ENCODE assay signal across 8 cellular contexts in genomic region chr2:118013221-118013723, GRCh38. TPM values are rescaled to one million over a fixed set of nuclear protein-coding genes. Genes with fewer than 3 reads are reported as not detected.
DNase-seq lines count a peak whose midpoint lies in the region; ATAC-seq and TF ChIP-seq lines count a peak whose summit lies in the region.

No MANE protein-coding gene starts in this region.

- peak overlapping the region; percentile 79 for H3K27ac Mint-ChIP-seq in activated T-cell treated with anti-CD3 and anti-CD28 coated beads, Interleukin-2, amount 50 U/mL, for 24 hours
- peak overlapping the region; percentile 88 to 99 (median 94) for H3K27ac Mint-ChIP-seq in naive B cell

- no peaks in the 10 kb centered on the region for H3K9me3 ChIP-seq in transverse colon

- H3K9me3 Mint-ChIP-seq in activated T-cell treated with anti-CD3 and anti-CD28 coated beads, Interleukin-2, amount 50 U/mL, for 24 hours = no peaks in the 10 kb centered on the region
- no peaks in the 10 kb centered on the region for H3K9me3 Mint-ChIP-seq in naive B cell

- H3K36me3 Mint-ChIP-seq in activated T-cell treated with anti-CD3 and anti-CD28 coated beads, Interleukin-2, amount 50 U/mL, for 24 hours (ENCODE audit: low read depth) = peaks cover 30% of the 10 kb centered on the region
- H3K36me3 Mint-ChIP-seq in naive B cell = peaks cover under 1% of the 10 kb centered on the region in 2 donors

- intact Hi-C loops in transverse colon (cut with DNase I; ENCODE audit: low total_unique reads) = no loop called here

- H3K27ac ChIP-seq in transverse colon = peak overlapping the region; percentile 88 to 92 (median 90)

- TF ChIP-seq CTCF in transverse colon (IDR thresholded peaks at IDR 0.05) = peak in 1 of 5 experiments; percentile 4

- no peak for TF ChIP-seq EP300 in transverse colon (IDR thresholded peaks at IDR 0.05; ENCODE audit: low read depth)

- no peaks in the 10 kb centered on the region for H3K27me3 ChIP-seq in transverse colon

- H3K4me1 Mint-ChIP-seq in activated T-cell treated with anti-CD3 and anti-CD28 coated beads, Interleukin-2, amount 50 U/mL, for 24 hours (ENCODE audit: low read depth) = peaks cover 46% of the 10 kb centered on the region
- H3K4me1 Mint-ChIP-seq in naive B cell = peaks cover 20 to 48% (median 36%) of the 10 kb centered on the region in 3 donors

- ATAC-seq in HG02610 (IDR thresholded peaks at IDR 0.05; ENCODE audit: unreplicated experiment) (peak; percentile 32), naive B cell (ENCODE audit: low read depth in 2 of 2) (peak; percentile 26 to 32)

- peaks cover 0 to 4% (median 2%) of the 10 kb centered on the region in 4 donors for H3K36me3 ChIP-seq in transverse colon

- in situ Hi-C loops in transverse colon (cut with MboI; ENCODE audit: low pct_ligation_motif_present in 1 of 4, low pct_unique_long_range_greater_than_20kb in 1 of 4, low sequenced_read_pairs in 3 of 4) = no loop called here

- H3K27me3 Mint-ChIP-seq in activated T-cell treated with anti-CD3 and anti-CD28 coated beads, Interleukin-2, amount 50 U/mL, for 24 hours = no peaks in the 10 kb centered on the region
- H3K27me3 Mint-ChIP-seq in naive B cell = peaks cover 6 to 25% (median 18%) of the 10 kb centered on the region in 3 donors

- peak; percentile 48 for DNase-seq in NCI-H2227 (lab: John Stamatoyannopoulos, UW; ENCODE audit: unreplicated experiment)
- no peak for DNase-seq in NCI-H2227 treated with DMSO at 0.1 percent for 48 hours (lab: John Stamatoyannopoulos, UW)
- DNase-seq in NAMALWA (ENCODE audit: low spot score) = peak; percentile 39
- DNase-seq in activated T-cell treated with anti-CD3 and anti-CD28 coated beads, Interleukin-2, amount 50 U/mL, for 24 hours = peak; percentile 65
- DNase-seq in fibroblast of gingiva (ENCODE audit: low read depth) = peak; percentile 7
- peak; percentile 35 for DNase-seq in naive B cell
- peak; percentile 68 for DNase-seq in transverse colon

- TF ChIP-seq POLR2A in transverse colon (IDR thresholded peaks at IDR 0.05) = no peak

- 1% methylated on average over 37 of the region's 48 CpGs; no CpG with 5 or more reads in 1 of the 2 donors for WGBS in transverse colon (ENCODE audit: low coverage in 1 of 2), 2 donors

- peak overlapping the region; percentile 85 for H3K4me3 Mint-ChIP-seq in activated T-cell treated with anti-CD3 and anti-CD28 coated beads, Interleukin-2, amount 50 U/mL, for 24 hours
- peak overlapping the region; percentile 84 to 98 (median 95) for H3K4me3 Mint-ChIP-seq in naive B cell

- H3K4me1 ChIP-seq in transverse colon = peaks cover 0 to 27% (median 16%) of the 10 kb centered on the region in 4 donors

- peak overlapping the region; percentile 90 to 94 (median 92) for H3K4me3 ChIP-seq in transverse colon

RNA-seq across cellular contexts. Expression of gene CCDC93, which starts 0.6 kb away (rescaled TPM):
- 10 to 100 TPM in 3 of 6 donors, 1 to 10 TPM in 3; 5.1 to 11.6 (median 9.5) TPM for polyA plus RNA-seq in naive B cell (ENCODE audit: low read depth in 6 of 6)
- total RNA-seq in transverse colon = 100 to 1,000 TPM in 1 of 4 donors, 10 to 100 TPM in 3; 41.6 to 450 (median 80.7) TPM
